In the genomic region with DNA sequence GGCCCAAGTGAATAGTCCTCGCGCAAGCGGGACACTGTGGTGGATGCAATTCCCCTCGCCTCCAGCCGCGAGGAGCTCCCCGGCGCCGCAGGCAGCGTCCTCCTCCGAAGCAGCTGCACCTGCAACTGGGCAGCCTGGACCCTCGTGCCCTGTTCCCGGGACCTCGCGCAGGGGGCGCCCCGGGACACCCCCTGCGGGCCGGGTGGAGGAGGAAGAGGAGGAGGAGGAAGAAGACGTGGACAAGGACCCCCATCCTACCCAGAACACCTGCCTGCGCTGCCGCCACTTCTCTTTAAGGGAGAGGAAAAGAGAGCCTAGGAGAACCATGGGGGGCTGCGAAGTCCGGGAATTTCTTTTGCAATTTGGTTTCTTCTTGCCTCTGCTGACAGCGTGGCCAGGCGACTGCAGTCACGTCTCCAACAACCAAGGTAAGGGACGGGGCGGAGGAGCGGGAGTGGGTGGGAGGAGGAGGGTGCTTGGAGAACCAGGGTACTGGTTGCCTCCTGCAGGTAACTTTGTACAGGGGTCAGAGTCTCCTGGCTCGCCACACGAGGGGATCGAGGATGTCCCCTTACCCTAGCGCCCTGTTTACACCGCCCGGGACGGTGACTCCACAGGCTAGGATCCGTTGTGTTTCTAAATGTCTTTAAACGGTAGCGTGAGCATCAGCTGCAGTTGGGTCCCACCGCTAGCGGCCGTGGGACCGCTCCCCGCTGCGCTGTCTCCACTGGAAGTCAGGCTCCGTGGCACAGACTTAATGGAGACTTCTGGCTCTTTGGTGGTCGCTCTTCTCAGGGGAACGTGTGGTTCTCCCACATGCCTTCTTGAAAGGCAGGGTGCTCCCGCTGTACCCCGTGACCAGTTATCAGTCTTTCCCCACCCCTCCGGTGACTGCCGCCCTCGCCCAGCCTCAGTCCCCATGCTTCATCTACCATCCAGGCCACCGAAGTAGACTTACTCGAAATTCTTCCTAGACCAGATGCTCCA, we compare ENCODE assay signal across 8 cellular contexts.
DNase-seq lines count a peak whose midpoint lies in the region.

Gene EPHA6, plus strand, starts transcription at position 14 of the 987 bp plus-strand sequence.

- H3K4me3 ChIP-seq in adipocyte (ENCODE audit: low read length): peak within 1 kb of the TSS; percentile 78
- H3K4me3 ChIP-seq in stomach smooth muscle (ENCODE audit: low read length in 2 of 2): peak within 1 kb of the TSS; percentile 75 to 76

- H3K9me3 ChIP-seq in adipocyte (ENCODE audit: control insufficient read depth, low read length) (no peaks in the 10 kb centered on the region), stomach smooth muscle (ENCODE audit: control insufficient read depth in 2 of 2, low read length in 2 of 2) (no peaks in the 10 kb centered on the region)

- peaks cover 8% of the 10 kb centered on the region for H3K4me1 ChIP-seq in adipocyte (ENCODE audit: control insufficient read depth, insufficient read depth, low read length)
- peaks cover 4% of the 10 kb centered on the region for H3K4me1 ChIP-seq in stomach smooth muscle (ENCODE audit: control insufficient read depth, insufficient read depth, low read length)

- H3K4me3 Mint-ChIP-seq in activated T-cell treated with anti-CD3 and anti-CD28 coated beads, Interleukin-2, amount 50 U/mL, for 24 hours: peak within 1 kb of the TSS; percentile 60

- peak within 1 kb of the TSS; percentile 54 for H3K9ac ChIP-seq in adipocyte (ENCODE audit: low read length)
- peak within 1 kb of the TSS in 1 of 2 donors; percentile 47 for H3K9ac ChIP-seq in stomach smooth muscle (ENCODE audit: low read length in 2 of 2)

- no peaks in the 10 kb centered on the region for H3K36me3 Mint-ChIP-seq in activated T-cell treated with anti-CD3 and anti-CD28 coated beads, Interleukin-2, amount 50 U/mL, for 24 hours (ENCODE audit: low read depth)

- no peak within 1 kb of the TSS for H3K27ac Mint-ChIP-seq in activated T-cell treated with anti-CD3 and anti-CD28 coated beads, Interleukin-2, amount 50 U/mL, for 24 hours

- H3K4me1 Mint-ChIP-seq in activated T-cell treated with anti-CD3 and anti-CD28 coated beads, Interleukin-2, amount 50 U/mL, for 24 hours (ENCODE audit: low read depth): peaks cover 13% of the 10 kb centered on the region

- no peaks in the 10 kb centered on the region for H3K9me3 Mint-ChIP-seq in activated T-cell treated with anti-CD3 and anti-CD28 coated beads, Interleukin-2, amount 50 U/mL, for 24 hours

- H3K27ac ChIP-seq in stomach smooth muscle (ENCODE audit: low read length): peak within 1 kb of the TSS; percentile 13

- H3K36me3 ChIP-seq in adipocyte (ENCODE audit: control insufficient read depth, insufficient read depth, low read length, severe bottlenecking) (no peaks in the 10 kb centered on the region), stomach smooth muscle (ENCODE audit: control insufficient read depth in 2 of 2, insufficient read depth in 2 of 2, low read length in 2 of 2) (no peaks in the 10 kb centered on the region)

- H3K27me3 ChIP-seq in adipocyte (replicated peaks; ENCODE audit: control insufficient read depth, insufficient read depth, low read length) (peaks cover 14% of the 10 kb centered on the region), stomach smooth muscle (ENCODE audit: control insufficient read depth in 1 of 2, insufficient read depth in 2 of 2, low read length in 2 of 2) (no peaks in the 10 kb centered on the region)

- no peak for DNase-seq in activated T-cell treated with anti-CD3 and anti-CD28 coated beads, Interleukin-2, amount 50 U/mL, for 24 hours
- DNase-seq in activated T-cell treated with anti-CD3 and anti-CD28 coated beads, Interleukin-2, amount 50 U/mL, for 1 hour: no peak
- DNase-seq in adipocyte (ENCODE audit: low read depth) (peak; percentile 3), iPS-NIHi11 (ENCODE audit: low spot score) (peak; percentile 11), NCI-H1694 treated with DMSO at 0.1 percent for 48 hours (lab: John Stamatoyannopoulos, UW) (no peak), LoVo (ENCODE audit: low spot score) (no peak), NCI-H510A (lab: John Stamatoyannopoulos, UW) (no peak)

- peaks cover 48% of the 10 kb centered on the region for H3K27me3 Mint-ChIP-seq in activated T-cell treated with anti-CD3 and anti-CD28 coated beads, Interleukin-2, amount 50 U/mL, for 24 hours

Comparison
In these comparisons a context has a peak if more than half of its experiments do, and no peak if none do; other contexts are left out.
1. DNase-seq: peak in adipocyte (single experiment) and iPS-NIHi11 (single experiment); none in activated T-cell treated with anti-CD3 and anti-CD28 coated beads, Interleukin-2, amount 50 U/mL, for 24 hours (single experiment), activated T-cell treated with anti-CD3 and anti-CD28 coated beads, Interleukin-2, amount 50 U/mL, for 1 hour (single experiment), NCI-H1694 treated with DMSO at 0.1 percent for 48 hours (single experiment), LoVo (single experiment) and NCI-H510A (single experiment).